10 cellular contexts compared by ENCODE assay signal in the genomic region with DNA sequence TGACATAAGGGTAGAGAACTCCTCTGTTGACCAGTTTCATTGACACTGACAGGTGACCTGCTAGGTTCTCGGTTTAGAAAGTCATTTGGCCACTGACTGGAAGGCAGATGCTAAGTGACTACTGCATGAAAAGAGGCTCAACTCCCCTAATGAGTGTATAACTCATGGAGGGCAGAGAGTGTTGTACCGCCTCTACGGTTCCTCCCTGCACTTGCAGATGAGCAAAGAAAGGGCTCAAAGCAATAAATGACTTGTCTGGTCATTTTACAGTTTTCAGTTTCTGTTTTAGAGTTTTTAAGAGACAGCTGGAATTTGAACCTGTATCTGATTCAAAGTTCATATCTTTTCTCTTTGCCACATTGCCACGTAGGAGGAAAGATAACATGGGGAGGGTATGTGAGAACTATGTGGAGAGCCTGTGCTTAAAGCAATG. TPM values are rescaled to one million over a fixed set of nuclear protein-coding genes. Genes with fewer than 3 reads are reported as not detected.
A peak's percentile ranks its signal among the peaks of the same experiment; 100 is the strongest.
DNase-seq lines count a peak whose midpoint lies in the region; ATAC-seq lines count a peak whose summit lies in the region.
"Had no signal": no experiment of that assay in that cellular context is flagged by ENCODE, and none has a peak within 500 bp of the region (broad histone marks: within the 10 kb centered on the region; RNA-seq: fewer than 3 reads in every experiment).

No MANE protein-coding gene starts in this region.

- DNase-seq in myocyte (ENCODE audit: low read depth) (peak; percentile 88), NCI-H526 treated with DMSO at 0.1 percent for 48 hours (lab: John Stamatoyannopoulos, UW) (no peak), EL (no peak), hepatic stellate cell (ENCODE audit: low spot score) (no peak)
- DNase-seq in NK-92 treated with Interleukin-12 subunit alpha and Interleukin-12 subunit beta, amount 100 ng/mL, for 24 hours (lab: John Stamatoyannopoulos, UW): no peak
- DNase-seq: GF-D8; stimulated activated CD4-positive, alpha-beta T cell treated with anti-CD3 and anti-CD28 coated beads, Interleukin-4, amount 100 ng/mL, for 24 hours had no signal

- ATAC-seq in GM18868 (IDR thresholded peaks at IDR 0.05; ENCODE audit: unreplicated experiment) (peak; percentile 93), GM21529 (IDR thresholded peaks at IDR 0.05; ENCODE audit: unreplicated experiment) (peak; percentile 96), HG03378 (IDR thresholded peaks at IDR 0.05; ENCODE audit: unreplicated experiment) (peak; percentile 96)

RNA-seq across cellular contexts. Expression of a gene that starts 2.9 kb away (rescaled TPM):
- total RNA-seq in myocyte: 7.5 and 9.1 TPM in 2 replicates
- 3.0 TPM for polyA plus RNA-seq in myocyte (2012)
